In genomic region chr19:12983091-12983490, GRCh38 we compare ENCODE assay signal across 2 cellular contexts.
TF ChIP-seq lines count a peak whose summit lies in the region.

No MANE protein-coding gene starts in this region.

TF ChIP-seq in HEK293, 187 proteins besides CTCF, POLR2A, EP300 and RAD21 (continues in another document):
- TF ChIP-seq ZNF341 (tag by site-specific recombination; IDR thresholded peaks at IDR 0.05; ENCODE audit: low read depth) (no peak), ZFP69B (tag by site-specific recombination; IDR thresholded peaks at IDR 0.05) (peak; percentile 13; the same call in 1 of the 2 replicates), ZNF335 (tag by site-specific recombination; conservative IDR thresholded peaks at IDR 0.05) (peak; percentile 47; the same call in 1 of the 2 replicates), ZBTB17 (tag by site-specific recombination; IDR thresholded peaks at IDR 0.05) (no peak), ZNF266 (tag by site-specific recombination; IDR thresholded peaks at IDR 0.05; ENCODE audit: low read depth) (no peak), ELK4 (IDR thresholded peaks at IDR 0.05; ENCODE audit: borderline replicate concordance, low read depth, low read length) (no peak), ZNF791 (tag by site-specific recombination; IDR thresholded peaks at IDR 0.05) (0 out of 2 replicates have a peak, but pooled peaks have one; percentile 51), ZNF677 (tag by site-specific recombination; IDR thresholded peaks at IDR 0.05) (no peak), ZNF707 (tag by site-specific recombination; IDR thresholded peaks at IDR 0.05) (no peak), ZNF629 (tag by site-specific recombination; IDR thresholded peaks at IDR 0.05) (no peak), ZFP41 (tag by site-specific recombination; IDR thresholded peaks at IDR 0.05; ENCODE audit: borderline replicate concordance) (no peak), ZNF76 (tag by site-specific recombination; IDR thresholded peaks at IDR 0.05; ENCODE audit: borderline replicate concordance, low read depth) (no peak), ZNF837 (tag by site-specific recombination; IDR thresholded peaks at IDR 0.05) (no peak), PRDM10 (tag by site-specific recombination; IDR thresholded peaks at IDR 0.05) (no peak), ZNF324 (tag by site-specific recombination; IDR thresholded peaks at IDR 0.05) (no peak), ZBTB11 (tag by site-specific recombination; conservative IDR thresholded peaks at IDR 0.05; ENCODE audit: low read depth) (0 out of 2 replicates have a peak, but pooled peaks have one; percentile 21), ZNF514 (tag by site-specific recombination; IDR thresholded peaks at IDR 0.05) (no peak)

TF ChIP-seq in GM12878, 131 proteins besides CTCF, POLR2A, EP300 and RAD21:
- no peak for TF ChIP-seq CBX5 (IDR thresholded peaks at IDR 0.05; ENCODE audit: low read depth)
- TF ChIP-seq REST (IDR thresholded peaks at IDR 0.05; ENCODE audit: low read depth, low read length) = no peak
- TF ChIP-seq RELA (IDR thresholded peaks at IDR 0.05; ENCODE audit: borderline replicate concordance, partially characterized antibody) = no peak
- no peak for TF ChIP-seq KDM1A (IDR thresholded peaks at IDR 0.05; ENCODE audit: borderline replicate concordance)
- no peak for TF ChIP-seq TCF12 (IDR thresholded peaks at IDR 0.05; ENCODE audit: low read depth, low read length)
- TF ChIP-seq KAT2A (conservative IDR thresholded peaks at IDR 0.05; ENCODE audit: control insufficient read depth, low read depth, low read length) = no peak
- TF ChIP-seq TARDBP (IDR thresholded peaks at IDR 0.05; ENCODE audit: borderline replicate concordance) = no peak
- TF ChIP-seq HDAC6 (IDR thresholded peaks at IDR 0.05; ENCODE audit: unreplicated experiment) = no peak
- no peak for TF ChIP-seq SPI1 (IDR thresholded peaks at IDR 0.05; ENCODE audit: borderline replicate concordance, insufficient read depth, low read depth, low read length)
- TF ChIP-seq IKZF2 (IDR thresholded peaks at IDR 0.05) = no peak
- TF ChIP-seq E2F4 (IDR thresholded peaks at IDR 0.05; ENCODE audit: low read depth, low read length) = no peak
- TF ChIP-seq USF1 (IDR thresholded peaks at IDR 0.05; ENCODE audit: borderline replicate concordance, extremely low read length, insufficient read depth, low read depth, low read length) = no peak
- no peak for TF ChIP-seq CHD1 (IDR thresholded peaks at IDR 0.05; ENCODE audit: low read depth, low read length)
- no peak for TF ChIP-seq MYC (IDR thresholded peaks at IDR 0.05; ENCODE audit: insufficient read depth, insufficient read length, insufficient replicate concordance, low read length, severe bottlenecking)
- no peak for TF ChIP-seq ZNF384 (IDR thresholded peaks at IDR 0.05; ENCODE audit: borderline replicate concordance, low read depth, low read length)
- TF ChIP-seq BMI1 (IDR thresholded peaks at IDR 0.05; ENCODE audit: borderline replicate concordance) = no peak
TF ChIP-seq in GM12878: peak in this region for 0.
